ENCODE assay signal across 1 cellular context in genomic region chr11:124536520-124536919, GRCh38.
TF ChIP-seq lines count a peak whose summit lies in the region.

No MANE protein-coding gene starts in this region.

TF ChIP-seq in GM23338, 12 proteins besides CTCF, POLR2A, EP300 and RAD21:
- no peak for TF ChIP-seq CREB1 (CRISPR knock-in tag; IDR thresholded peaks at IDR 0.05; ENCODE audit: low read depth)
- TF ChIP-seq, protein P1, sequence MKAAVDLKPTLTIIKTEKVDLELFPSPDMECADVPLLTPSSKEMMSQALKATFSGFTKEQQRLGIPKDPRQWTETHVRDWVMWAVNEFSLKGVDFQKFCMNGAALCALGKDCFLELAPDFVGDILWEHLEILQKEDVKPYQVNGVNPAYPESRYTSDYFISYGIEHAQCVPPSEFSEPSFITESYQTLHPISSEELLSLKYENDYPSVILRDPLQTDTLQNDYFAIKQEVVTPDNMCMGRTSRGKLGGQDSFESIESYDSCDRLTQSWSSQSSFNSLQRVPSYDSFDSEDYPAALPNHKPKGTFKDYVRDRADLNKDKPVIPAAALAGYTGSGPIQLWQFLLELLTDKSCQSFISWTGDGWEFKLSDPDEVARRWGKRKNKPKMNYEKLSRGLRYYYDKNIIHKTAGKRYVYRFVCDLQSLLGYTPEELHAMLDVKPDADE (IDR thresholded peaks at IDR 0.05) = 0 out of 2 replicates have a peak, but pooled peaks have one; percentile 39
- TF ChIP-seq ZNF114 (CRISPR knock-in tag; IDR thresholded peaks at IDR 0.05) = no peak
- no peak for TF ChIP-seq JUNB (IDR thresholded peaks at IDR 0.05; ENCODE audit: unreplicated experiment)
- TF ChIP-seq, protein P2, sequence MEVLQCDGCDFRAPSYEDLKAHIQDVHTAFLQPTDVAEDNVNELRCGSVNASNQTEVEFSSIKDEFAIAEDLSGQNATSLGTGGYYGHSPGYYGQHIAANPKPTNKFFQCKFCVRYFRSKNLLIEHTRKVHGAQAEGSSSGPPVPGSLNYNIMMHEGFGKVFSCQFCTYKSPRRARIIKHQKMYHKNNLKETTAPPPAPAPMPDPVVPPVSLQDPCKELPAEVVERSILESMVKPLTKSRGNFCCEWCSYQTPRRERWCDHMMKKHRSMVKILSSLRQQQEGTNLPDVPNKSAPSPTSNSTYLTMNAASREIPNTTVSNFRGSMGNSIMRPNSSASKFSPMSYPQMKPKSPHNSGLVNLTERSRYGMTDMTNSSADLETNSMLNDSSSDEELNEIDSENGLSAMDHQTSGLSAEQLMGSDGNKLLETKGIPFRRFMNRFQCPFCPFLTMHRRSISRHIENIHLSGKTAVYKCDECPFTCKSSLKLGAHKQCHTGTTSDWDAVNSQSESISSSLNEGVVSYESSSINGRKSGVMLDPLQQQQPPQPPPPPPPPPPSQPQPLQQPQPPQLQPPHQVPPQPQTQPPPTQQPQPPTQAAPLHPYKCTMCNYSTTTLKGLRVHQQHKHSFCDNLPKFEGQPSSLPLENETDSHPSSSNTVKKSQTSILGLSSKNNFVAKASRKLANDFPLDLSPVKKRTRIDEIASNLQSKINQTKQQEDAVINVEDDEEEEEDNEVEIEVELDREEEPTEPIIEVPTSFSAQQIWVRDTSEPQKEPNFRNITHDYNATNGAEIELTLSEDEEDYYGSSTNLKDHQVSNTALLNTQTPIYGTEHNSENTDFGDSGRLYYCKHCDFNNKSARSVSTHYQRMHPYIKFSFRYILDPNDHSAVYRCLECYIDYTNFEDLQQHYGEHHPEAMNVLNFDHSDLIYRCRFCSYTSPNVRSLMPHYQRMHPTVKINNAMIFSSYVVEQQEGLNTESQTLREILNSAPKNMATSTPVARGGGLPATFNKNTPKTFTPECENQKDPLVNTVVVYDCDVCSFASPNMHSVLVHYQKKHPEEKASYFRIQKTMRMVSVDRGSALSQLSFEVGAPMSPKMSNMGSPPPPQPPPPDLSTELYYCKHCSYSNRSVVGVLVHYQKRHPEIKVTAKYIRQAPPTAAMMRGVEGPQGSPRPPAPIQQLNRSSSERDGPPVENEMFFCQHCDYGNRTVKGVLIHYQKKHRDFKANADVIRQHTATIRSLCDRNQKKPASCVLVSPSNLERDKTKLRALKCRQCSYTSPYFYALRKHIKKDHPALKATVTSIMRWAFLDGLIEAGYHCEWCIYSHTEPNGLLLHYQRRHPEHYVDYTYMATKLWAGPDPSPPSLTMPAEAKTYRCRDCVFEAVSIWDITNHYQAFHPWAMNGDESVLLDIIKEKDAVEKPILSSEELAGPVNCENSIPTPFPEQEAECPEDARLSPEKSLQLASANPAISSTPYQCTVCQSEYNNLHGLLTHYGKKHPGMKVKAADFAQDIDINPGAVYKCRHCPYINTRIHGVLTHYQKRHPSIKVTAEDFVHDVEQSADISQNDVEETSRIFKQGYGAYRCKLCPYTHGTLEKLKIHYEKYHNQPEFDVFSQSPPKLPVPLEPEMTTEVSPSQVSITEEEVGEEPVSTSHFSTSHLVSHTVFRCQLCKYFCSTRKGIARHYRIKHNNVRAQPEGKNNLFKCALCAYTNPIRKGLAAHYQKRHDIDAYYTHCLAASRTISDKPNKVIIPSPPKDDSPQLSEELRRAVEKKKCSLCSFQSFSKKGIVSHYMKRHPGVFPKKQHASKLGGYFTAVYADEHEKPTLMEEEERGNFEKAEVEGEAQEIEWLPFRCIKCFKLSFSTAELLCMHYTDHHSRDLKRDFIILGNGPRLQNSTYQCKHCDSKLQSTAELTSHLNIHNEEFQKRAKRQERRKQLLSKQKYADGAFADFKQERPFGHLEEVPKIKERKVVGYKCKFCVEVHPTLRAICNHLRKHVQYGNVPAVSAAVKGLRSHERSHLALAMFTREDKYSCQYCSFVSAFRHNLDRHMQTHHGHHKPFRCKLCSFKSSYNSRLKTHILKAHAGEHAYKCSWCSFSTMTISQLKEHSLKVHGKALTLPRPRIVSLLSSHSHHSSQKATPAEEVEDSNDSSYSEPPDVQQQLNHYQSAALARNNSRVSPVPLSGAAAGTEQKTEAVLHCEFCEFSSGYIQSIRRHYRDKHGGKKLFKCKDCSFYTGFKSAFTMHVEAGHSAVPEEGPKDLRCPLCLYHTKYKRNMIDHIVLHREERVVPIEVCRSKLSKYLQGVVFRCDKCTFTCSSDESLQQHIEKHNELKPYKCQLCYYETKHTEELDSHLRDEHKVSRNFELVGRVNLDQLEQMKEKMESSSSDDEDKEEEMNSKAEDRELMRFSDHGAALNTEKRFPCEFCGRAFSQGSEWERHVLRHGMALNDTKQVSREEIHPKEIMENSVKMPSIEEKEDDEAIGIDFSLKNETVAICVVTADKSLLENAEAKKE (CRISPR knock-in tag; IDR thresholded peaks at IDR 0.05) = peak; percentile 93
